18 cellular contexts compared by ENCODE assay signal in the genomic region with DNA sequence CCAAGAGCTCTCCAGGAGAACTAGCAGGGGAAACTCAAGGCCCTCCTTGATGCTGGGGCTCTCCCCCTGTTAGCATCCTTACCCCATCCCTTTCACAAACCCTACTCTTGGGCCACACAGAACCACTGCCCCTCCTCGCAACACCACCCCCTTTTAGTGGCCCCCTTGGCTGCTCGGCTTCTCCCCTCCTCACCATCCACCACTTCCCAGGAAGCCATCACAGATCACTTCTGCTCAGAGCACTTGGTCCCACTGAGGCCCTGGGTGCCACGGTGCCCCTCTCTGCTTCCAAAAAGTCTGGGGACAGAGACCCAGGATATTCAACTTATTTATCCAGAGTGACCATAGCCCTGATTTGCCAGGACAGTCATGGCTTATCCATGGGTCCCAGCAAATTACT. TPM values are rescaled to one million over a fixed set of nuclear protein-coding genes. Genes with fewer than 3 reads are reported as not detected.
A peak's percentile ranks its signal among the peaks of the same experiment; 100 is the strongest.
DNase-seq lines count a peak whose midpoint lies in the region; ATAC-seq and TF ChIP-seq lines count a peak whose summit lies in the region.
"Had no signal": no experiment of that assay in that cellular context is flagged by ENCODE, and none has a peak within 500 bp of the region (broad histone marks: within the 10 kb centered on the region; RNA-seq: fewer than 3 reads in every experiment).

No MANE protein-coding gene starts in this region.

- no peak for TF ChIP-seq EP300 in upper lobe of left lung (IDR thresholded peaks at IDR 0.05)

- ATAC-seq in GM21447 (IDR thresholded peaks at IDR 0.05; ENCODE audit: unreplicated experiment) (no peak), upper lobe of left lung (ENCODE audit: low FRiP score in 2 of 2) (no peak)

- DNase-seq in activated CD8-positive, alpha-beta memory T cell treated with anti-CD3 and anti-CD28 coated beads for 24 hours: peak; percentile 35
- DNase-seq in activated CD8-positive, alpha-beta memory T cell treated with anti-CD3 and anti-CD28 coated beads, Interleukin-2, amount 50 U/mL, for 48 hours: no peak
- DNase-seq in esophagus squamous epithelium (lab: John Stamatoyannopoulos, UW) (no peak), posterior vena cava (ENCODE audit: low spot score) (peak; percentile 30), ureter (ENCODE audit: low spot score) (peak; percentile 14), upper lobe of left lung (no peak), NCI-H2081 treated with DMSO at 0.1 percent for 48 hours (lab: John Stamatoyannopoulos, UW) (no peak)
- DNase-seq: AML-193; Caco-2; CD8-positive, alpha-beta memory T cell; DND-41; GDM1; HCEC 1CT; HFFc6 had no signal

- TF ChIP-seq CTCF in esophagus squamous epithelium (IDR thresholded peaks at IDR 0.05) (no peak), upper lobe of left lung (IDR thresholded peaks at IDR 0.05) (no peak)

- H3K4me3 ChIP-seq in esophagus squamous epithelium: peak overlapping the region; percentile 42 to 64 (median 59)
- H3K4me3 ChIP-seq in upper lobe of left lung: no peak overlapping the region
- H3K4me3 ChIP-seq: BLaER1 had no signal

- peaks cover 0 to 90% (median 0%) of the 10 kb centered on the region in 4 donors for H3K27me3 ChIP-seq in esophagus squamous epithelium
- H3K27me3 ChIP-seq in upper lobe of left lung: peaks cover 0 to 17% (median 8%) of the 10 kb centered on the region in 4 donors

- H3K27ac ChIP-seq in esophagus squamous epithelium (peak overlapping the region; percentile 32 to 93 (median 88)), upper lobe of left lung (no peak overlapping the region)
- H3K27ac ChIP-seq: 22Rv1, BLaER1 had no signal

- peaks cover 5 to 65% (median 8%) of the 10 kb centered on the region in 3 donors for H3K4me1 ChIP-seq in esophagus squamous epithelium
- peaks cover 4 to 10% (median 9%) of the 10 kb centered on the region in 4 donors for H3K4me1 ChIP-seq in upper lobe of left lung
- H3K4me1 ChIP-seq: Caco-2 had no signal

- intact Hi-C loops in esophagus squamous epithelium (cut with DNase I): no loop called here
- intact Hi-C loops in posterior vena cava (cut with DNase I): no loop called here

- peak in 1 of 4 donors; percentile 13 for TF ChIP-seq POLR2A in esophagus squamous epithelium (IDR thresholded peaks at IDR 0.05)
- TF ChIP-seq POLR2A in upper lobe of left lung (IDR thresholded peaks at IDR 0.05): no peak

- H3K9me3 ChIP-seq in esophagus squamous epithelium (no peaks in the 10 kb centered on the region), upper lobe of left lung (no peaks in the 10 kb centered on the region)
- H3K9me3 ChIP-seq: Caco-2 had no signal

- 81 to 92% methylated on average over 2 to 3 of the region's 3 CpGs for WGBS in esophagus squamous epithelium, 2 donors
- 90 to 93% methylated on average over 3 of the region's 3 CpGs for WGBS in upper lobe of left lung, 2 donors

- H3K36me3 ChIP-seq in esophagus squamous epithelium (peaks cover 0 to 72% (median 6%) of the 10 kb centered on the region in 3 donors), upper lobe of left lung (no peaks in the 10 kb centered on the region)
- H3K36me3 ChIP-seq: BLaER1 had no signal

RNA-seq across cellular contexts. Expression of a gene that starts 2.4 kb away (rescaled TPM):
- total RNA-seq in esophagus squamous epithelium: 1,000 to 10,000 TPM; 2,342 to 7,076 (median 3,336) TPM
- total RNA-seq in posterior vena cava: not detected
- total RNA-seq in ureter: 1.1 TPM
- not detected for total RNA-seq in upper lobe of left lung
- total RNA-seq: Caco-2; CD8-positive, alpha-beta memory T cell; H1; HFFc6 had no signal

Comparison
In these comparisons a context has a peak if more than half of its experiments do, and no peak if none do; other contexts are left out.
1. DNase-seq: peak in activated CD8-positive, alpha-beta memory T cell treated with anti-CD3 and anti-CD28 coated beads for 24 hours (single experiment), posterior vena cava (single experiment) and ureter (single experiment); none in activated CD8-positive, alpha-beta memory T cell treated with anti-CD3 and anti-CD28 coated beads, Interleukin-2, amount 50 U/mL, for 48 hours (single experiment), esophagus squamous epithelium (single experiment), upper lobe of left lung (0 of 2) and NCI-H2081 treated with DMSO at 0.1 percent for 48 hours (single experiment).
2. H3K27ac ChIP-seq: peak in esophagus squamous epithelium (4 of 4); none in upper lobe of left lung (0 of 4).
3. H3K4me3 ChIP-seq: peak in esophagus squamous epithelium (4 of 4); none in upper lobe of left lung (0 of 4).
4. RNA of a gene that starts 2.4 kb away (total RNA-seq): 2,342 to 7,076 TPM in esophagus squamous epithelium; 1.1 TPM in ureter (single experiment), not detected in posterior vena cava and not detected in upper lobe of left lung; every median in the first group is over 1,000 times any median in the second.